Comparison of ENCODE assay signal across 17 cellular contexts in the genomic region with DNA sequence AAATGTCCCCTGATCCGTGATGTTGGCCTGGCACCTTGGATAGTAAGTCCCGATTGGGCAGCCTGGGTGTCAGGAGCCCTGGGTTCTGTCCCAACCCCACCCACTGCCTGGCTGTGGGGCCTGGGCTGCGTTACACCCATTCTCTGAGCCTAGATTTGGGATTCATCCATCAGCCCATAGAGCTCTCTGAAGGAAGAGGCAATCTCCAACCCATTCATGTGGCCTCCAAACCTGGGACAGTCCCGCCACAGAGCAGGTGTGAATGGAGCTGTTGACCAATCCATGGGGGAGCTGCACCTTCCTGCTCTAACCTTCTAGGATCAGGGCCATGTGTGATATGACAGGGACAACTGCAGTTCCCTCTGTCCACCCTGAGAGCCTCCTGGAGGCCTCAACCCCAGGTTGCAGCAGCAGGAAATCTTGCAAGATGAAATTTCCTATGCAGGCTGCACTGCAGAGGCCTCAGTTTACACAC.
"Had no signal": no experiment of that assay in that cellular context is flagged by ENCODE, and none has a peak within 500 bp of the region (broad histone marks: within the 10 kb centered on the region; RNA-seq: fewer than 3 reads in every experiment).

No MANE protein-coding gene starts in this region.

- H3K36me3 ChIP-seq: colonic mucosa, gastroesophageal sphincter, heart right ventricle, right lobe of liver, upper lobe of left lung had no signal

- DNase-seq: activated CD4-positive, alpha-beta T cell treated with anti-CD3 and anti-CD28 coated beads, Interleukin-2, amount 10 ng/mL, durations not matched to agents 7 days and 5 days; activated CD4-positive, CD25-positive, alpha-beta regulatory T cell; activated naive CD4-positive, alpha-beta T cell treated with anti-CD3 and anti-CD28 coated beads for 36 hours; body of pancreas; colonic mucosa; heart right ventricle; left colon; right lobe of liver; stimulated activated CD4-positive, alpha-beta T cell treated with anti-CD3 and anti-CD28 coated beads, Interleukin-4, amount 100 ng/mL, for 1 hour; T-helper 1 cell; T-helper 9 cell; testis; upper lobe of left lung had no signal

- H3K27me3 ChIP-seq: body of pancreas, colonic mucosa, right lobe of liver, testis, upper lobe of left lung had no signal

- H3K9me3 ChIP-seq: body of pancreas, colonic mucosa, gastroesophageal sphincter, heart right ventricle, right lobe of liver, testis, upper lobe of left lung had no signal

- H3K4me1 ChIP-seq: body of pancreas, colonic mucosa, gastroesophageal sphincter, heart right ventricle, right lobe of liver, testis, upper lobe of left lung had no signal

- ATAC-seq: activated T-helper 17 cell treated with anti-CD3 and anti-CD28 coated beads, Interleukin-2, amount 50 U/mL, for 72 hours; body of pancreas; gastroesophageal sphincter; heart right ventricle; left colon; right lobe of liver; stimulated activated effector memory CD8-positive, alpha-beta T cell treated with anti-CD3 and anti-CD28 coated beads, Interleukin-12 subunit alpha, Interleukin-12 subunit beta, amount 100 ng/mL, for 72 hours had no signal

- H3K4me3 ChIP-seq: body of pancreas, colonic mucosa, gastroesophageal sphincter, heart right ventricle, right lobe of liver, smooth muscle cell, testis, upper lobe of left lung had no signal

- H3K27ac ChIP-seq: body of pancreas, colonic mucosa, gastroesophageal sphincter, heart right ventricle, right lobe of liver, testis, upper lobe of left lung had no signal
